ENCODE assay signal across 8 cellular contexts in genomic region chr1:56578963-56579875, GRCh38. TPM values are rescaled to one million over a fixed set of nuclear protein-coding genes. Genes with fewer than 3 reads are reported as not detected.
DNase-seq lines count a peak whose midpoint lies in the region; ATAC-seq and TF ChIP-seq lines count a peak whose summit lies in the region.

TSS of gene PLPP3 (minus strand) at chr1:56579563. CDS start at chr1:56579016, 547 bp downstream.

- H3K4me1 ChIP-seq in OCI-LY7 (ENCODE audit: insufficient read depth, low read length, poor library complexity, severe bottlenecking) (peaks cover 49% of the 10 kb centered on the region), iPS DF 6.9 (ENCODE audit: control insufficient read depth, insufficient read depth, low read length) (peaks cover 1% of the 10 kb centered on the region; the same call in 1 of the 2 replicates)

- H3K27me3 ChIP-seq in HL-60 (ENCODE audit: insufficient read depth, poor library complexity, severe bottlenecking) (peaks cover 17% of the 10 kb centered on the region), iPS DF 6.9 (ENCODE audit: control insufficient read depth, insufficient read depth, low read length) (no peaks in the 10 kb centered on the region)

- no peak for TF ChIP-seq CTCF in HL-60 (IDR thresholded peaks at IDR 0.05; ENCODE audit: insufficient read depth, low read length)
- peak; percentile 75 for TF ChIP-seq CTCF in OCI-LY7 (conservative IDR thresholded peaks at IDR 0.05; ENCODE audit: low read length)

- peak within 1 kb of the TSS; percentile 73 for H3K4me2 ChIP-seq in OCI-LY7 (ENCODE audit: low read length)

- H3K27ac ChIP-seq in HL-60 (replicated peaks) (no peak within 1 kb of the TSS), OCI-LY7 (ENCODE audit: low read depth, low read length, poor library complexity, severe bottlenecking) (peak within 1 kb of the TSS; percentile 22), iPS DF 6.9 (ENCODE audit: low read length) (no peak within 1 kb of the TSS)

- no peak for ATAC-seq in HG03439 (IDR thresholded peaks at IDR 0.05; ENCODE audit: unreplicated experiment)

- H3K9me2 ChIP-seq in OCI-LY7 (ENCODE audit: insufficient read depth, low read length): no peaks in the 10 kb centered on the region

- peak within 1 kb of the TSS; percentile 49 for H3K4me3 ChIP-seq in HL-60 (replicated peaks; ENCODE audit: insufficient read depth, low read length)
- peak within 1 kb of the TSS; percentile 83 for H3K4me3 ChIP-seq in OCI-LY7 (ENCODE audit: low read depth, low read length, poor library complexity, severe bottlenecking)
- H3K4me3 ChIP-seq in iPS DF 6.9 (ENCODE audit: low read length): peak within 1 kb of the TSS; percentile 69

- POLR2A ChIA-PET in OCI-LY7 (lab: Charles Lee): interaction anchor here (0.6 to 1.3 kb wide), 2 partner anchors 10 to 18 kb away, joined by 3 read pairs; no protein-coding TSS in a partner anchor

- CTCF ChIA-PET in OCI-LY7 (lab: Charles Lee; ENCODE audit: unreplicated experiment): no interaction called here

- in situ Hi-C loops in T47D (cut with HindIII; ENCODE audit: low pct_unique_long_range_greater_than_20kb, low sequenced_read_pairs): no loop called here

- H2AFZ ChIP-seq in OCI-LY7 (ENCODE audit: low read length): peak within 1 kb of the TSS; percentile 70

- no CpG with 5 or more reads among the region's 62 CpGs for WGBS in iPS DF 6.9 (ENCODE audit: insufficient coverage, insufficient read length)

- H3K36me3 ChIP-seq in OCI-LY7 (ENCODE audit: insufficient read depth, low read length): no peaks in the 10 kb centered on the region
- H3K36me3 ChIP-seq in iPS DF 6.9 (ENCODE audit: control insufficient read depth, insufficient read depth, low read length): no peaks in the 10 kb centered on the region

- no peaks in the 10 kb centered on the region for H4K20me1 ChIP-seq in OCI-LY7 (ENCODE audit: insufficient read depth, low read length)

- intact Hi-C loops in OCI-LY7 (cut with micrococcal nuclease; ENCODE audit: unreplicated experiment): loop anchor here (1.0 to 2.0 kb wide), 3 partner anchors 53 to 170 kb away; no protein-coding TSS in a partner anchor

- DNase-seq in ELR (ENCODE audit: low read depth) (peak; percentile 90), HL-60 (ENCODE audit: low read depth in 1 of 2, low spot score in 1 of 2) (peak in 1 of 2 experiments; percentile 55), OCI-LY7 (ENCODE audit: low spot score) (peak; percentile 69), T47D (ENCODE audit: low read depth in 1 of 2, low spot score in 1 of 2) (peak; percentile 82 to 87), iPS DF 6.9 (ENCODE audit: low read depth, low spot score) (no peak), putamen (ENCODE audit: low spot score) (peak; percentile 86), activated gamma-delta T cell treated with Interleukin-2 at 50 U/mL for 16 hours (no peak)

- H3K9me3 ChIP-seq in OCI-LY7 (ENCODE audit: low read length) (no peaks in the 10 kb centered on the region), iPS DF 6.9 (ENCODE audit: control insufficient read depth, insufficient read depth, low read length) (no peaks in the 10 kb centered on the region)

- H3K79me2 ChIP-seq in OCI-LY7 (ENCODE audit: insufficient read depth, low read depth, low read length): no peaks in the 10 kb centered on the region

- no TSS peak for BruUV-seq in OCI-LY7 (replicated peaks; lab: Mats Ljungman, UMichigan)

RNA-seq across cellular contexts. Expression of gene PLPP3, which starts in this region (rescaled TPM):
- total RNA-seq in OCI-LY7 (2014; rRNA removed; shearing (Covaris generic)): 0.92 and 1.4 TPM in 2 replicates
- total RNA-seq in OCI-LY7 (2022): 1.7 and 2.4 TPM in 2 replicates

Comparison
In these comparisons a context has a peak if more than half of its experiments do, and no peak if none do; other contexts are left out.
1. DNase-seq: peak in ELR (single experiment), OCI-LY7 (single experiment), T47D (2 of 2) and putamen (single experiment); none in iPS DF 6.9 (single experiment) and activated gamma-delta T cell treated with Interleukin-2 at 50 U/mL for 16 hours (single experiment).
2. Peak in every context shown above with its lines, with median percentiles within 50 percentile points of each other: H3K4me3 ChIP-seq.